8 cellular contexts compared by ENCODE assay signal in the genomic region with DNA sequence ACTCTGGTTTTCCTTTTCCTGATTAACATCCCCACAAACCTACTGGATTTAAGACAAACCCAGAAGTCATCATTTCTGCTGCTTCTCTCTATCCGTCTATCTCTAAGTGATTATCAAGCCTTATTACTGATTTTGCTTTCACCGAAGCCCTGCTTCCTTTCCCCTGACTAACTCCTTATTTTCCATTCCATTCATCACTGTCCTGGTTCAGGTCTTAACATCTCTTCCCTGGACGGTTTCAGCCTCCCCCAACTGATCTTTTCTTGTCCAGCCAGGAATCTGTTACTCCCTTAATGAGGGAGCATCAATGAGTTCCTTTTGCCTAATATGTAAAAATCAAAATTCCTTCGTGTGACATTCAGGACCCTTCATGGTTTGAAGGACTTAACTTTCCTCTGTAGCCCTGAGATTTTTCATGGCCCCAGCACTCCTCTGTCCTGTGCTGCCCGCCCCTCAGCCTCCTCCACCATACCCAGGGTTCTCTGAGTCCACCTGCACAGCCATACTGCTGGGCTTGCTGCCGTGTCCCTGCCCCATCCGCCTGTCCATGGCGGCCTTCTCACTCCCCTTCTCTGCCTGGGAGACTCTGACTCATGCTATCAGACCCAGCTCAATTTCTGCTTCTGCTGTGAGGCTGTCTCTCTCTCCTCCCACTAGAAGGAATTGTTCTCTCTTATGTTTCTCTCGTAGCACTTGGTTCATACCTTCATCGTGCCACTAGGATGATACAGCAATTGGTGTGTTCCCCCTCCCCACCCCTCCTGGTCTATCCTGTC.
A peak's percentile ranks its signal among the peaks of the same experiment; 100 is the strongest.
DNase-seq lines count a peak whose midpoint lies in the region; ATAC-seq and TF ChIP-seq lines count a peak whose summit lies in the region.

No MANE protein-coding gene starts in this region.

- H3K36me3 Mint-ChIP-seq in CD4-positive, CD25-positive, alpha-beta regulatory T cell = peaks cover 48% of the 10 kb centered on the region

- peak overlapping the region in 3 of 4 donors; percentile 1 to 55 (median 41) for H3K4me3 Mint-ChIP-seq in CD4-positive, CD25-positive, alpha-beta regulatory T cell

- ATAC-seq in CD4-positive, CD25-positive, alpha-beta regulatory T cell (ENCODE audit: low read depth in 2 of 2) = no peak
- ATAC-seq in omental fat pad (ENCODE audit: low FRiP score) = peak; percentile 79
- no peak for ATAC-seq in esophagus mucosa
- no peak for ATAC-seq in GM21381 (IDR thresholded peaks at IDR 0.05; ENCODE audit: unreplicated experiment)

- H3K27ac ChIP-seq in CD4-positive, CD25-positive, alpha-beta regulatory T cell (ENCODE audit: insufficient read depth, low read length, poor library complexity, severe bottlenecking) = peak overlapping the region; percentile 24
- peak overlapping the region; percentile 17 for H3K27ac ChIP-seq in duodenal mucosa (ENCODE audit: low read depth, low read length)

- no peak for TF ChIP-seq CTCF in NB4 (IDR thresholded peaks at IDR 0.05; ENCODE audit: low read depth, low read length)
- no peak for TF ChIP-seq CTCF in omental fat pad (IDR thresholded peaks at IDR 0.05)

- H3K9me3 Mint-ChIP-seq in CD4-positive, CD25-positive, alpha-beta regulatory T cell = peaks cover 0 to 5% (median 0%) of the 10 kb centered on the region in 7 donors

- H3K4me3 ChIP-seq in CD4-positive, CD25-positive, alpha-beta regulatory T cell (ENCODE audit: low read depth, low read length) = no peak overlapping the region
- no peak overlapping the region for H3K4me3 ChIP-seq in NB4 (ENCODE audit: low read depth, low read length)
- H3K4me3 ChIP-seq in duodenal mucosa (ENCODE audit: low read depth in 1 of 2, low read length in 2 of 2) = peak overlapping the region in 1 of 2 donors; percentile 13

- peaks cover 4% of the 10 kb centered on the region for H3K27me3 Mint-ChIP-seq in CD4-positive, CD25-positive, alpha-beta regulatory T cell

- DNase-seq in CD4-positive, CD25-positive, alpha-beta regulatory T cell = no peak
- DNase-seq in NB4 (ENCODE audit: low read depth) = peak; percentile 33
- DNase-seq in omental fat pad (ENCODE audit: low spot score) = no peak
- no peak for DNase-seq in superior temporal gyrus (ENCODE audit: extremely low spot score)
- no peak for DNase-seq in activated CD4-positive, CD25-positive, alpha-beta regulatory T cell treated with anti-CD3 and anti-CD28 coated beads, Interleukin-2, amount 50 U/mL, for 72 hours

- H3K9me3 ChIP-seq in CD4-positive, CD25-positive, alpha-beta regulatory T cell (ENCODE audit: control insufficient read depth in 2 of 2, low read length in 2 of 2) = no peaks in the 10 kb centered on the region
- H3K9me3 ChIP-seq in duodenal mucosa (ENCODE audit: control insufficient read depth in 1 of 2, low read length in 2 of 2) = no peaks in the 10 kb centered on the region

- H3K4me1 Mint-ChIP-seq in CD4-positive, CD25-positive, alpha-beta regulatory T cell = peaks cover 45 to 75% (median 50%) of the 10 kb centered on the region in 4 donors

- H3K27me3 ChIP-seq in CD4-positive, CD25-positive, alpha-beta regulatory T cell (ENCODE audit: control insufficient read depth, insufficient read depth, low read length) = no peaks in the 10 kb centered on the region
- no peaks in the 10 kb centered on the region for H3K27me3 ChIP-seq in duodenal mucosa (ENCODE audit: control insufficient read depth in 1 of 2, insufficient read depth in 2 of 2, low read length in 2 of 2)

- H3K27ac Mint-ChIP-seq in CD4-positive, CD25-positive, alpha-beta regulatory T cell = peak overlapping the region; percentile 11 to 96 (median 76)

- H3K36me3 ChIP-seq in CD4-positive, CD25-positive, alpha-beta regulatory T cell (ENCODE audit: control insufficient read depth, insufficient read depth, low read length) = peaks cover 79% of the 10 kb centered on the region
- no peaks in the 10 kb centered on the region for H3K36me3 ChIP-seq in duodenal mucosa (ENCODE audit: control insufficient read depth in 1 of 2, insufficient read depth in 2 of 2, low read length in 2 of 2)

- peaks cover 33% of the 10 kb centered on the region for H3K4me1 ChIP-seq in CD4-positive, CD25-positive, alpha-beta regulatory T cell (ENCODE audit: control insufficient read depth, insufficient read depth, low read length, poor library complexity, severe bottlenecking)
- H3K4me1 ChIP-seq in duodenal mucosa (ENCODE audit: control insufficient read depth in 1 of 2, insufficient read depth in 2 of 2, low read length in 2 of 2) = peaks cover 56 to 67% of the 10 kb centered on the region in 2 donors

- no peak for TF ChIP-seq POLR2A in NB4 (IDR thresholded peaks at IDR 0.05; ENCODE audit: extremely low read depth, insufficient read length)

- H3K9ac ChIP-seq in duodenal mucosa (ENCODE audit: low read depth in 1 of 2, low read length in 2 of 2) = no peak overlapping the region
